ENCODE assay signal across 7 cellular contexts in the genomic region with DNA sequence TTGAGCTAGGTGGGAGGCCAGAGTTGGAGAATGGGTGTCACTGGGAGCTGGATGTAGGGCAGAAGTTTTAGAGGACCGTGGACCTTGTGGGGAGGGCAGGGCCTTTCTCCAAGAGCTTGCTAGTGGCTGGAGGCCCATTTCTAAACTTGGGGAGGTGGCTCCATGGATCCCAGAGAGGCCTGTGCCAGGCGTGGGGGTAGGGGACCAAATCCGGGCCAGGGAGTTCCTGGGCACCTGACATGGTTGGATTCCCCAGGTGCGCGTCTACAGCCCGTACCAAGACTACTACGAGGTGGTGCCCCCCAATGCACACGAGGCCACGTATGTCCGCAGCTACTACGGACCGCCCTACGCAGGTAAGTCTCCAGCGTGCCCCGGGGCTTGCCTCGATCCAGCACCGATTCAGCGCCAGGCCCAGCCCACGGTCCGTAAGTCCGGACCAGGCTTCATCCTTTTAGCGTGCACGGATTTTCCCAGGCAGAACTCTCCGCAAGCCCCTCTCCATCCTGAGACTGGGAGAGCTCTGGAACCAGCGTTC. TPM values are rescaled to one million over a fixed set of nuclear protein-coding genes. Genes with fewer than 3 reads are reported as not detected.
DNase-seq lines count a peak whose midpoint lies in the region; ATAC-seq, FAIRE-seq and TF ChIP-seq lines count a peak whose summit lies in the region.

No MANE protein-coding gene starts in this region.

- H3K9ac ChIP-seq in keratinocyte (ENCODE audit: control insufficient read depth, extremely low read depth, insufficient read depth, low read length) = peak overlapping the region; percentile 42

- H3K4me1 Mint-ChIP-seq in activated T-helper 17 cell treated with anti-CD3 and anti-CD28 coated beads, Interleukin-2, amount 50 U/mL, for 72 hours = peaks cover 11% of the 10 kb centered on the region
- peaks cover 8% of the 10 kb centered on the region for H3K4me1 Mint-ChIP-seq in stimulated activated naive CD8-positive, alpha-beta T cell treated with anti-CD3 and anti-CD28 coated beads, Interleukin-15, Interleukin-2, amounts not matched to agents 100 ng/mL and 50 ng/mL, for 24 hours (ENCODE audit: low read depth)

- H3K9me3 ChIP-seq in HEK293 (ENCODE audit: control insufficient read depth, insufficient read depth, low read depth, low read length) (no peaks in the 10 kb centered on the region), keratinocyte (ENCODE audit: control insufficient read depth, low read depth, low read length) (no peaks in the 10 kb centered on the region)

- H3K27me3 Mint-ChIP-seq in activated T-helper 17 cell treated with anti-CD3 and anti-CD28 coated beads, Interleukin-2, amount 50 U/mL, for 72 hours = no peaks in the 10 kb centered on the region
- H3K27me3 Mint-ChIP-seq in stimulated activated naive CD8-positive, alpha-beta T cell treated with anti-CD3 and anti-CD28 coated beads, Interleukin-15, Interleukin-2, amounts not matched to agents 100 ng/mL and 50 ng/mL, for 24 hours = no peaks in the 10 kb centered on the region

- dilution Hi-C loops in keratinocyte (cut with MboI; ENCODE audit: extremely low pct_ligation_motif_present, low sequenced_read_pairs) = no loop called here

- TF ChIP-seq CTCF in HEK293 (tag by site-specific recombination; IDR thresholded peaks at IDR 0.05) (no peak), keratinocyte (optimal IDR thresholded peaks at IDR 0.05 in 1 of 3, IDR thresholded peaks at IDR 0.05 in 1 of 3, conservative IDR thresholded peaks at IDR 0.05 in 1 of 3; ENCODE audit: extremely low read depth in 1 of 3, insufficient read depth in 2 of 3, low read length in 3 of 3) (no peak)

- no peaks in the 10 kb centered on the region for H3K36me3 ChIP-seq in HEK293 (ENCODE audit: control insufficient read depth in 2 of 2, insufficient read depth in 1 of 2, low read length in 2 of 2)
- H3K36me3 ChIP-seq in keratinocyte (ENCODE audit: control insufficient read depth in 2 of 2, extremely low read depth in 1 of 2, insufficient read depth in 2 of 2, low read length in 2 of 2) = no peaks in the 10 kb centered on the region

- H3K9me1 ChIP-seq in keratinocyte (ENCODE audit: control insufficient read depth, extremely low read depth, insufficient read depth, low read length) = no peaks in the 10 kb centered on the region

- H3K27ac Mint-ChIP-seq in activated T-helper 17 cell treated with anti-CD3 and anti-CD28 coated beads, Interleukin-2, amount 50 U/mL, for 72 hours = no peak overlapping the region
- H3K27ac Mint-ChIP-seq in stimulated activated naive CD8-positive, alpha-beta T cell treated with anti-CD3 and anti-CD28 coated beads, Interleukin-15, Interleukin-2, amounts not matched to agents 100 ng/mL and 50 ng/mL, for 24 hours = no peak overlapping the region

- ATAC-seq in activated T-helper 17 cell treated with anti-CD3 and anti-CD28 coated beads, Interleukin-2, amount 50 U/mL, for 72 hours (replicated peaks) = peak; percentile 35
- ATAC-seq in sciatic nerve = no peak

- H3K36me3 Mint-ChIP-seq in activated T-helper 17 cell treated with anti-CD3 and anti-CD28 coated beads, Interleukin-2, amount 50 U/mL, for 72 hours (ENCODE audit: low read depth) = no peaks in the 10 kb centered on the region
- no peaks in the 10 kb centered on the region for H3K36me3 Mint-ChIP-seq in stimulated activated naive CD8-positive, alpha-beta T cell treated with anti-CD3 and anti-CD28 coated beads, Interleukin-15, Interleukin-2, amounts not matched to agents 100 ng/mL and 50 ng/mL, for 24 hours (ENCODE audit: low read depth)

- H3K4me3 Mint-ChIP-seq in activated T-helper 17 cell treated with anti-CD3 and anti-CD28 coated beads, Interleukin-2, amount 50 U/mL, for 72 hours = peak overlapping the region; percentile 41
- H3K4me3 Mint-ChIP-seq in stimulated activated naive CD8-positive, alpha-beta T cell treated with anti-CD3 and anti-CD28 coated beads, Interleukin-15, Interleukin-2, amounts not matched to agents 100 ng/mL and 50 ng/mL, for 24 hours = peak overlapping the region; percentile 40

- no peaks in the 10 kb centered on the region for H3K79me2 ChIP-seq in keratinocyte (ENCODE audit: control insufficient read depth, insufficient read depth, low read length)

- H3K27ac ChIP-seq in HEK293 (ENCODE audit: extremely low read depth, low read depth, low read length) (no peak overlapping the region), keratinocyte (ENCODE audit: control insufficient read depth, insufficient read depth, low read length) (no peak overlapping the region)

- no peaks in the 10 kb centered on the region for H3K4me1 ChIP-seq in HEK293 (ENCODE audit: control insufficient read depth, insufficient read depth, low read length)
- no peaks in the 10 kb centered on the region for H3K4me1 ChIP-seq in keratinocyte (ENCODE audit: control insufficient read depth, extremely low read depth, insufficient read depth, low read length)

- DNase-seq in keratinocyte (ENCODE audit: low read depth, low spot score) (no peak), sciatic nerve (ENCODE audit: low spot score) (no peak), anterior cingulate cortex (lab: John Stamatoyannopoulos, UW) (no peak), NCI-H524 treated with DMSO at 0.1 percent for 48 hours (lab: John Stamatoyannopoulos, UW) (no peak)

- H4K20me1 ChIP-seq in keratinocyte (ENCODE audit: control insufficient read depth, extremely low read depth, insufficient read depth, low read length) = no peaks in the 10 kb centered on the region

- H3K9me3 Mint-ChIP-seq in activated T-helper 17 cell treated with anti-CD3 and anti-CD28 coated beads, Interleukin-2, amount 50 U/mL, for 72 hours = no peaks in the 10 kb centered on the region
- H3K9me3 Mint-ChIP-seq in stimulated activated naive CD8-positive, alpha-beta T cell treated with anti-CD3 and anti-CD28 coated beads, Interleukin-15, Interleukin-2, amounts not matched to agents 100 ng/mL and 50 ng/mL, for 24 hours = no peaks in the 10 kb centered on the region

- H3K4me3 ChIP-seq in HEK293 (ENCODE audit: low read depth, low read length) (no peak overlapping the region), keratinocyte (ENCODE audit: control insufficient read depth in 2 of 3, extremely low read depth in 1 of 3, insufficient read depth in 2 of 3, low read depth in 1 of 3, low read length in 3 of 3) (peak overlapping the region; percentile 30 to 49 (median 42))

- intact Hi-C loops in sciatic nerve (cut with DNase I) = loop anchor here (5.0 to 10.0 kb wide), 2 partner anchors 33 to 256 kb away; no protein-coding TSS in a partner anchor

- peak overlapping the region; percentile 82 for H3K4me2 ChIP-seq in keratinocyte (ENCODE audit: control insufficient read depth, extremely low read depth, insufficient read depth, low read depth, low read length)

- POLR2A ChIA-PET in HEK293 (lab: Yijun Ruan, JAX) = interaction anchor here (0.6 to 1.5 kb wide), 5 partner anchors 30 to 310 kb away, joined by 3 to 7 read pairs (median 3); no protein-coding TSS in a partner anchor

- H2AFZ ChIP-seq in keratinocyte (ENCODE audit: control insufficient read depth, low read length) = peak overlapping the region; percentile 84

- CTCF ChIA-PET in HEK293 (lab: Yijun Ruan, JAX) = interaction anchor here (0.5 to 5.4 kb wide), 52 partner anchors 9 to 381 kb away, joined by 3 to 160 read pairs (median 5); a partner anchor contains a TSS

- peaks cover 2% of the 10 kb centered on the region for H3K27me3 ChIP-seq in keratinocyte (ENCODE audit: control insufficient read depth, extremely low read depth, insufficient read depth, low read length)

- no peak for FAIRE-seq in keratinocyte (lab: Jason Lieb, UNC)

TF ChIP-seq in HEK293, 187 proteins besides CTCF, POLR2A, EP300 and RAD21:
- TF ChIP-seq ZNF529 (tag by site-specific recombination; IDR thresholded peaks at IDR 0.05; ENCODE audit: insufficient replicate concordance) = no peak
- no peak for TF ChIP-seq HOXA7 (CRISPR knock-in tag; IDR thresholded peaks at IDR 0.05; ENCODE audit: borderline replicate concordance)
- no peak for TF ChIP-seq ZNF366 (tag by site-specific recombination; conservative IDR thresholded peaks at IDR 0.05)
- TF ChIP-seq ZNF776 (tag by site-specific recombination; IDR thresholded peaks at IDR 0.05; ENCODE audit: borderline replicate concordance) = no peak
- no peak for TF ChIP-seq ZNF157 (tag by site-specific recombination; IDR thresholded peaks at IDR 0.05)
- no peak for TF ChIP-seq ZNF596 (tag by site-specific recombination; IDR thresholded peaks at IDR 0.05)
- no peak for TF ChIP-seq ZNF660 (tag by site-specific recombination; IDR thresholded peaks at IDR 0.05)
- TF ChIP-seq ZBTB20 (tag by site-specific recombination; IDR thresholded peaks at IDR 0.05) = no peak
- 0 out of 2 replicates have a peak, but pooled peaks have one; percentile 38 for TF ChIP-seq IKZF3 (tag by site-specific recombination; IDR thresholded peaks at IDR 0.05)

RNA-seq across cellular contexts. Expression of a gene that starts 14.2 kb away (rescaled TPM):
- 10 to 100 TPM in 1 of 2 donors, 1 to 10 TPM in 1; 9.7 to 11.9 TPM for total RNA-seq in activated T-helper 17 cell treated with anti-CD3 and anti-CD28 coated beads, Interleukin-2, amount 50 U/mL, for 72 hours
- polyA plus RNA-seq in keratinocyte = 0.12 TPM in 1 of 3 replicates, not detected in the others
- not detected for polyA plus RNA-seq in keratinocyte (2011; ENCODE audit: low read depth)
- polyA plus RNA-seq in keratinocyte (2011; cell fraction: cytosol; rRNA removed) = 0.04 and 0.06 TPM in 2 replicates
- 0.05 TPM in 1 of 2 replicates, not detected in the other for polyA plus RNA-seq in keratinocyte (2011; cell fraction: nucleus; rRNA removed)
- 0.45 TPM in 1 of 2 replicates, not detected in the other for polyA plus RNA-seq in keratinocyte (2012; ENCODE audit: low replicate concordance)
- polyA minus RNA-seq in keratinocyte = not detected in 3 replicates
- not detected for polyA minus RNA-seq in keratinocyte (2011; cell fraction: cytosol; rRNA and poly(A)+ RNA removed)
- polyA minus RNA-seq in keratinocyte (2011; cell fraction: nucleus; rRNA and poly(A)+ RNA removed) = not detected in 2 replicates
- total RNA-seq in sciatic nerve = 370 TPM

Comparison
In these comparisons a context has a peak if more than half of its experiments do, and no peak if none do; other contexts are left out.
1. RNA of a gene that starts 14.2 kb away (total RNA-seq): 370 TPM in sciatic nerve (single experiment); 9.7 to 11.9 TPM in activated T-helper 17 cell treated with anti-CD3 and anti-CD28 coated beads, Interleukin-2, amount 50 U/mL, for 72 hours; every median in the first group is over 10 times any median in the second.